36 cellular contexts compared by ENCODE assay signal in the genomic region with DNA sequence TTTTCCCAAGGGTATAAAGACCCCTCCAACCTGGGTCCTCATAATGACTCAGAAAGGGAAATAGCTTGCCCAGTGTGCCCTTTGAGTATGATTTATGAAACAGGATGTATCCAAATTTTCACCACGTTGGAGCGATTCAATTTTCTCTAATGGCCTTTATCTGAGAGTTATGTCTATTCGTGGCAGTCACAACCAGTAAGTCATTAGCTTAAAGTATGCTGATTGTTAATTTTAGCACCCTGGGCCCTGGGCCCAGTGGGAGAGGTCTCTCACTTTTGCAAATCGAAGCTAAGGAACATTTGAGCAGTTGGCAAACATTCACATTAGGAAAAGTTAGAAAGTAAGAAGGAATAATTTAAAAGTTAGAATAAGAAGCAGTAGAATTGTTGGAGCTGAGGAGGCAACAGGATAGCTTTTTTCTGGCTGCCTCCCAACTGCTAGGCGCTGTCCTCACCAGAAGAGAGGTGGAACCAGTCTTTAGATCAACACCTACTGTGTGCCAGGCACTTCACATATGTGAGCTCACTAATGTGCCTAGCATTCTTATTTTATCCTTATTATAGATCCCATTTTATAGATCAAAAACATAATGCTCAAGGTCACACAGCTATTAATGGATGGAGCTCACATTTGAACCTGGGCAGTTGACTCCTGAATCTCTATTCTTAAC. TPM values are rescaled to one million over a fixed set of nuclear protein-coding genes. Genes with fewer than 3 reads are reported as not detected.
"Had no signal": no experiment of that assay in that cellular context is flagged by ENCODE, and none has a peak within 500 bp of the region (broad histone marks: within the 10 kb centered on the region; RNA-seq: fewer than 3 reads in every experiment).

No MANE protein-coding gene starts in this region.

- H3K36me3 ChIP-seq: adrenal gland, colonic mucosa, esophagus squamous epithelium, heart left ventricle, WERI-Rb-1 had no signal

- H3K27ac Mint-ChIP-seq: activated B cell treated with CpG ODN at 0.5 μM for 24 hours; activated CD4-positive, alpha-beta memory T cell treated with anti-CD3 and anti-CD28 coated beads for 36 hours; activated CD8-positive, alpha-beta memory T cell treated with anti-CD3 and anti-CD28 coated beads, Interleukin-2, amount 10 ng/mL, durations not matched to agents 7 days and 5 days; activated CD8-positive, alpha-beta T cell treated with anti-CD3 and anti-CD28 coated beads, Interleukin-2, amount 10 ng/mL, durations not matched to agents 7 days and 5 days; activated naive CD4-positive, alpha-beta T cell treated with anti-CD3 and anti-CD28 coated beads for 36 hours; activated naive CD4-positive, alpha-beta T cell treated with anti-CD3 and anti-CD28 coated beads, Interleukin-2, amount 50 U/mL, for 24 hours; activated naive CD8-positive, alpha-beta T cell treated with anti-CD3 and anti-CD28 coated beads for 36 hours; activated naive CD8-positive, alpha-beta T cell treated with anti-CD3 and anti-CD28 coated beads, Interleukin-2, amount 50 U/mL, for 24 hours; activated T-helper 1 cell treated with anti-CD3 and anti-CD28 coated beads, Interleukin-12 subunit alpha, Interleukin-12 subunit beta, Interleukin-2, Interleukin-4 antibody, amounts not matched to agents 30 ng/mL and 10 ng/mL and 1 ng/mL, durations not matched to agents 14 hours and 24 hours and 36 hours; activated T-helper 2 cell treated with anti-CD3 and anti-CD28 coated beads, Interferon-gamma antibody, Interleukin-2, Interleukin-4, amounts not matched to agents 10 μg/mL and 5 μg/mL and 100 μg/mL, durations not matched to agents 14 hours and 24 hours and 36 hours; T-helper 17 cell; T-helper 2 cell treated with Interferon-gamma antibody and Interleukin-4, amounts not matched to agents 5 μg/mL and 100 μg/mL, for 36 hours had no signal

- H3K4me1 ChIP-seq: adrenal gland, body of pancreas, colonic mucosa, esophagus squamous epithelium had no signal

- H3K27ac ChIP-seq: adrenal gland, colonic mucosa, epithelial cell of prostate, esophagus squamous epithelium, WERI-Rb-1 had no signal

- H3K4me3 Mint-ChIP-seq: activated B cell treated with CpG ODN at 0.5 μM for 24 hours; activated CD4-positive, alpha-beta memory T cell treated with anti-CD3 and anti-CD28 coated beads for 36 hours; activated CD8-positive, alpha-beta memory T cell treated with anti-CD3 and anti-CD28 coated beads, Interleukin-2, amount 10 ng/mL, durations not matched to agents 7 days and 5 days; activated CD8-positive, alpha-beta T cell treated with anti-CD3 and anti-CD28 coated beads, Interleukin-2, amount 10 ng/mL, durations not matched to agents 7 days and 5 days; activated naive CD4-positive, alpha-beta T cell treated with anti-CD3 and anti-CD28 coated beads for 36 hours; activated naive CD4-positive, alpha-beta T cell treated with anti-CD3 and anti-CD28 coated beads, Interleukin-2, amount 50 U/mL, for 24 hours; activated naive CD8-positive, alpha-beta T cell treated with anti-CD3 and anti-CD28 coated beads for 36 hours; activated naive CD8-positive, alpha-beta T cell treated with anti-CD3 and anti-CD28 coated beads, Interleukin-2, amount 50 U/mL, for 24 hours; activated T-helper 1 cell treated with anti-CD3 and anti-CD28 coated beads, Interleukin-12 subunit alpha, Interleukin-12 subunit beta, Interleukin-2, Interleukin-4 antibody, amounts not matched to agents 30 ng/mL and 10 ng/mL and 1 ng/mL, durations not matched to agents 14 hours and 24 hours and 36 hours; T-helper 17 cell; T-helper 2 cell treated with Interferon-gamma antibody and Interleukin-4, amounts not matched to agents 5 μg/mL and 100 μg/mL, for 36 hours had no signal

- H3K9me3 Mint-ChIP-seq: activated B cell treated with CpG ODN at 0.5 μM for 24 hours; activated CD4-positive, alpha-beta memory T cell treated with anti-CD3 and anti-CD28 coated beads for 36 hours; activated naive CD4-positive, alpha-beta T cell treated with anti-CD3 and anti-CD28 coated beads for 36 hours; activated naive CD4-positive, alpha-beta T cell treated with anti-CD3 and anti-CD28 coated beads, Interleukin-2, amount 50 U/mL, for 24 hours; activated naive CD8-positive, alpha-beta T cell treated with anti-CD3 and anti-CD28 coated beads for 36 hours; activated naive CD8-positive, alpha-beta T cell treated with anti-CD3 and anti-CD28 coated beads, Interleukin-2, amount 50 U/mL, for 24 hours; activated T-helper 1 cell treated with anti-CD3 and anti-CD28 coated beads, Interleukin-12 subunit alpha, Interleukin-12 subunit beta, Interleukin-2, Interleukin-4 antibody, amounts not matched to agents 30 ng/mL and 10 ng/mL and 1 ng/mL, durations not matched to agents 14 hours and 24 hours and 36 hours; activated T-helper 2 cell treated with anti-CD3 and anti-CD28 coated beads, Interferon-gamma antibody, Interleukin-2, Interleukin-4, amounts not matched to agents 10 μg/mL and 5 μg/mL and 100 μg/mL, durations not matched to agents 14 hours and 24 hours and 36 hours; T-helper 2 cell treated with Interferon-gamma antibody and Interleukin-4, amounts not matched to agents 5 μg/mL and 100 μg/mL, for 36 hours had no signal

- H3K36me3 Mint-ChIP-seq: activated CD4-positive, alpha-beta memory T cell treated with anti-CD3 and anti-CD28 coated beads for 36 hours; activated CD8-positive, alpha-beta memory T cell treated with anti-CD3 and anti-CD28 coated beads, Interleukin-2, amount 10 ng/mL, durations not matched to agents 7 days and 5 days; activated naive CD4-positive, alpha-beta T cell treated with anti-CD3 and anti-CD28 coated beads, Interleukin-2, amount 50 U/mL, for 24 hours; activated naive CD8-positive, alpha-beta T cell treated with anti-CD3 and anti-CD28 coated beads for 36 hours had no signal

- H3K4me1 Mint-ChIP-seq: activated naive CD4-positive, alpha-beta T cell treated with anti-CD3 and anti-CD28 coated beads, Interleukin-2, amount 50 U/mL, for 24 hours; activated naive CD8-positive, alpha-beta T cell treated with anti-CD3 and anti-CD28 coated beads for 36 hours; T-helper 17 cell had no signal

- H3K9me3 ChIP-seq: adrenal gland, body of pancreas, colonic mucosa, esophagus squamous epithelium, heart left ventricle had no signal

- H3K27me3 Mint-ChIP-seq: activated naive CD8-positive, alpha-beta T cell treated with anti-CD3 and anti-CD28 coated beads, Interleukin-2, amount 50 U/mL, for 24 hours had no signal

- DNase-seq: activated B cell treated with CpG ODN at 0.5 μM for 24 hours; activated CD4-positive, alpha-beta memory T cell treated with anti-CD3 and anti-CD28 coated beads for 36 hours; activated CD4-positive, alpha-beta T cell treated with anti-CD3 and anti-CD28 coated beads for 48 hours; activated CD4-positive, alpha-beta T cell treated with anti-CD3 and anti-CD28 coated beads, Interleukin-2, amount 50 U/mL, for 1 hour; activated CD8-positive, alpha-beta memory T cell treated with anti-CD3 and anti-CD28 coated beads, Interleukin-2, amount 10 ng/mL, durations not matched to agents 7 days and 5 days; activated CD8-positive, alpha-beta memory T cell treated with anti-CD3 and anti-CD28 coated beads, Interleukin-2, amount 50 U/mL, for 4 hours; activated CD8-positive, alpha-beta T cell treated with anti-CD3 and anti-CD28 coated beads, Interleukin-2, amount 10 ng/mL, durations not matched to agents 7 days and 5 days; activated effector memory CD4-positive, alpha-beta T cell treated with anti-CD3 and anti-CD28 coated beads, Interleukin-2, amount 50 U/mL, for 16 hours; activated naive CD4-positive, alpha-beta T cell treated with anti-CD3 and anti-CD28 coated beads for 36 hours; activated naive CD8-positive, alpha-beta T cell treated with anti-CD3 and anti-CD28 coated beads for 36 hours; activated naive CD8-positive, alpha-beta T cell treated with anti-CD3 and anti-CD28 coated beads, Interleukin-2, amount 50 U/mL, for 24 hours; activated T-cell treated with anti-CD3 and anti-CD28 coated beads, Interleukin-2, amount 50 U/mL, for 1 hour; activated T-cell treated with anti-CD3 and anti-CD28 coated beads, Interleukin-2, amount 50 U/mL, for 48 hours; adrenal gland; amygdala; aorta; body of pancreas; central memory CD4-positive, alpha-beta T cell; cerebellar nuclear complex; colonic mucosa; effector CD8-positive, alpha-beta T cell; esophagus squamous epithelium; glutamatergic neuron; heart left ventricle; T-helper 1 cell; T-helper 17 cell; T1000; WERI-Rb-1 had no signal

- ATAC-seq: activated CD4-positive, CD25-positive, alpha-beta regulatory T cell treated with anti-CD3 and anti-CD28 coated beads, Interleukin-2, amount 50 U/mL, for 24 hours; activated CD8-positive, alpha-beta memory T cell treated with anti-CD3 and anti-CD28 coated beads, Interleukin-2, amount 10 ng/mL, durations not matched to agents 7 days and 5 days; activated CD8-positive, alpha-beta T cell treated with anti-CD3 and anti-CD28 coated beads, Interleukin-2, amount 10 ng/mL, durations not matched to agents 7 days and 5 days; activated naive CD8-positive, alpha-beta T cell treated with anti-CD3 and anti-CD28 coated beads, Interleukin-2, amount 50 U/mL, for 24 hours; T-helper 17 cell had no signal

- H3K4me3 ChIP-seq: adrenal gland, body of pancreas, colonic mucosa, esophagus squamous epithelium, heart left ventricle had no signal

- H3K27me3 ChIP-seq: adrenal gland, body of pancreas, colonic mucosa, esophagus squamous epithelium, heart left ventricle had no signal

RNA-seq across cellular contexts. Expression of a gene that starts 24.5 kb away (rescaled TPM):
- total RNA-seq: activated B cell treated with CpG ODN at 0.5 μM for 24 hours; activated T-helper 1 cell treated with anti-CD3 and anti-CD28 coated beads, Interleukin-12 subunit alpha, Interleukin-12 subunit beta, Interleukin-2, Interleukin-4 antibody, amounts not matched to agents 30 ng/mL and 10 ng/mL and 1 ng/mL, durations not matched to agents 14 hours and 24 hours and 36 hours; dermis microvascular lymphatic vessel endothelial cell; endothelial cell of umbilical vein had no signal
- polyA plus RNA-seq: endothelial cell of umbilical vein had no signal
